18 cellular contexts compared by ENCODE assay signal in the genomic region with DNA sequence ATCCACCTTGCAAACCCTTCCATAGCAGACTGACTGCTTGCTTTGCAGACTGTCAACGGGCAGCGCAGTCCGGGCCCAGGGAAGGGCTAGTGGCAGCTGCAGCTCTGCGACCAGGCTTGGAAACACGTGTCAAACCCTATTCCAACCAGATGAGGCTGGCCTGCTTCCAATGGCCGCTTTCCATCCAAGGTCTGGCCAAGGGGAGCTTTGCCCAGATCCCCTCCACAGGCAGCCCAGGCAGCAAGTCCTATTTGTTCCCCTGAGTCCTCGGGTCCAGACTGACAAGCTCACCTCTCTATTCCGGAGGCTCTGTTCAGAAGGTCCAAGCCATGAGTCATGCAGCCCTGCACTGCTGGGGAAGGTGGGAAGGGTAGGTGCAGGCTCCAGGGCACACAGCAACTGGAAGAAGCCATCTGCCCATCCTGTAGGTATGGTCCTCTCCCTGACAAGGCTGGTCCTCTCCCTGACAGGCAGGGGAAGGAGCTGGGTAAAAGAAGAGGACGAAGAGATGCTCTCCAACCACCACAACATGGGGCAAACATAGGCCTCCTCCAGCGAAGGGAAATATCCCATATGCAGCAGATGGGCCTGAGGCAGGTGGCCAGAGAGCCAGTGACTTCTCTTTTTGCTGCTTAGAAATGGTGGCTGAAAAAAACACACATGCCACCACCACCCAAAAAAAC. TPM values are rescaled to one million over a fixed set of nuclear protein-coding genes. Genes with fewer than 3 reads are reported as not detected.
DNase-seq lines count a peak whose midpoint lies in the region; ATAC-seq and TF ChIP-seq lines count a peak whose summit lies in the region.
"Had no signal": no experiment of that assay in that cellular context is flagged by ENCODE, and none has a peak within 500 bp of the region (broad histone marks: within the 10 kb centered on the region; RNA-seq: fewer than 3 reads in every experiment).

No MANE protein-coding gene starts in this region.

- no peak overlapping the region for H3K4me3 Mint-ChIP-seq in activated CD4-positive, alpha-beta memory T cell treated with anti-CD3 and anti-CD28 coated beads for 36 hours
- no peak overlapping the region for H3K4me3 Mint-ChIP-seq in activated CD4-positive, alpha-beta memory T cell treated with anti-CD3 and anti-CD28 coated beads, Interleukin-2, amount 10 ng/mL, durations not matched to agents 7 days and 5 days
- H3K4me3 Mint-ChIP-seq in activated T-helper 17 cell treated with anti-CD3 and anti-CD28 coated beads, Interleukin-2, amount 50 U/mL, for 72 hours = no peak overlapping the region
- H3K4me3 Mint-ChIP-seq in osteocyte (ENCODE audit: unreplicated experiment) = no peak overlapping the region
- H3K4me3 Mint-ChIP-seq: naive B cell had no signal

- no peaks in the 10 kb centered on the region for H3K36me3 ChIP-seq in heart right ventricle
- H3K36me3 ChIP-seq: lower lobe of right lung had no signal

- CTCF ChIA-PET in activated CD4-positive, alpha-beta memory T cell treated with anti-CD3 and anti-CD28 coated beads for 36 hours (lab: Charles Lee) = no interaction called here
- CTCF ChIA-PET in activated CD4-positive, alpha-beta memory T cell treated with anti-CD3 and anti-CD28 coated beads, Interleukin-2, amount 10 ng/mL, durations not matched to agents 7 days and 5 days (lab: Charles Lee) = no interaction called here

- peak overlapping the region; percentile 63 for H3K27ac Mint-ChIP-seq in activated CD4-positive, alpha-beta memory T cell treated with anti-CD3 and anti-CD28 coated beads for 36 hours
- no peak overlapping the region for H3K27ac Mint-ChIP-seq in activated CD4-positive, alpha-beta memory T cell treated with anti-CD3 and anti-CD28 coated beads, Interleukin-2, amount 10 ng/mL, durations not matched to agents 7 days and 5 days
- H3K27ac Mint-ChIP-seq in activated T-helper 17 cell treated with anti-CD3 and anti-CD28 coated beads, Interleukin-2, amount 50 U/mL, for 72 hours = no peak overlapping the region
- no peak overlapping the region for H3K27ac Mint-ChIP-seq in osteocyte (ENCODE audit: unreplicated experiment)
- H3K27ac Mint-ChIP-seq: naive B cell had no signal

- no peak for TF ChIP-seq CTCF in heart right ventricle (IDR thresholded peaks at IDR 0.05)
- TF ChIP-seq CTCF in osteocyte (IDR thresholded peaks at IDR 0.05) = no peak

- H3K9me3 Mint-ChIP-seq in activated CD4-positive, alpha-beta memory T cell treated with anti-CD3 and anti-CD28 coated beads for 36 hours = no peaks in the 10 kb centered on the region
- no peaks in the 10 kb centered on the region for H3K9me3 Mint-ChIP-seq in activated CD4-positive, alpha-beta memory T cell treated with anti-CD3 and anti-CD28 coated beads, Interleukin-2, amount 10 ng/mL, durations not matched to agents 7 days and 5 days
- no peaks in the 10 kb centered on the region for H3K9me3 Mint-ChIP-seq in activated T-helper 17 cell treated with anti-CD3 and anti-CD28 coated beads, Interleukin-2, amount 50 U/mL, for 72 hours
- no peaks in the 10 kb centered on the region for H3K9me3 Mint-ChIP-seq in osteocyte (ENCODE audit: unreplicated experiment)

- H3K36me3 Mint-ChIP-seq in activated CD4-positive, alpha-beta memory T cell treated with anti-CD3 and anti-CD28 coated beads for 36 hours = no peaks in the 10 kb centered on the region
- no peaks in the 10 kb centered on the region for H3K36me3 Mint-ChIP-seq in activated CD4-positive, alpha-beta memory T cell treated with anti-CD3 and anti-CD28 coated beads, Interleukin-2, amount 10 ng/mL, durations not matched to agents 7 days and 5 days (ENCODE audit: low read depth)
- H3K36me3 Mint-ChIP-seq in activated T-helper 17 cell treated with anti-CD3 and anti-CD28 coated beads, Interleukin-2, amount 50 U/mL, for 72 hours (ENCODE audit: low read depth) = no peaks in the 10 kb centered on the region
- H3K36me3 Mint-ChIP-seq in osteocyte (ENCODE audit: unreplicated experiment) = no peaks in the 10 kb centered on the region
- H3K36me3 Mint-ChIP-seq: naive B cell had no signal

- POLR2A ChIA-PET in activated CD4-positive, alpha-beta memory T cell treated with anti-CD3 and anti-CD28 coated beads for 36 hours (lab: Charles Lee) = interaction anchor here (1.0 kb wide), 1 partner anchor 25 kb away, joined by 3 read pairs; no protein-coding TSS in a partner anchor
- POLR2A ChIA-PET in activated CD4-positive, alpha-beta memory T cell treated with anti-CD3 and anti-CD28 coated beads, Interleukin-2, amount 10 ng/mL, durations not matched to agents 7 days and 5 days (lab: Charles Lee) = no interaction called here

- H3K4me1 ChIP-seq in heart right ventricle = peaks cover 10 to 42% (median 24%) of the 10 kb centered on the region in 9 donors

- peak overlapping the region in 1 of 10 donors; percentile 49 for H3K27ac ChIP-seq in heart right ventricle
- H3K27ac ChIP-seq in substantia nigra (ENCODE audit: low read depth, low read length, poor library complexity, severe bottlenecking) = no peak overlapping the region
- H3K27ac ChIP-seq: lower lobe of right lung, PC-9, VCaP had no signal

- H3K27me3 ChIP-seq in heart right ventricle = no peaks in the 10 kb centered on the region

- ATAC-seq in activated T-helper 17 cell treated with anti-CD3 and anti-CD28 coated beads, Interleukin-2, amount 50 U/mL, for 72 hours (replicated peaks) = peak; percentile 3
- ATAC-seq in heart right ventricle = peak in 5 of 8 donors; percentile 28 to 38 (median 36)
- ATAC-seq: lower lobe of right lung had no signal

- intact Hi-C loops in activated CD4-positive, alpha-beta memory T cell treated with anti-CD3 and anti-CD28 coated beads for 36 hours (cut with micrococcal nuclease) = loop anchor here (1.0 to 2.0 kb wide), 3 partner anchors 27 to 73 kb away; no protein-coding TSS in a partner anchor
- intact Hi-C loops in heart right ventricle (cut with DNase I) = no loop called here

- no peaks in the 10 kb centered on the region for H3K9me3 ChIP-seq in heart right ventricle
- H3K9me3 ChIP-seq: A549, lower lobe of right lung had no signal

- peaks cover 15% of the 10 kb centered on the region for H3K4me1 Mint-ChIP-seq in activated CD4-positive, alpha-beta memory T cell treated with anti-CD3 and anti-CD28 coated beads for 36 hours (ENCODE audit: low read depth)
- H3K4me1 Mint-ChIP-seq in activated CD4-positive, alpha-beta memory T cell treated with anti-CD3 and anti-CD28 coated beads, Interleukin-2, amount 10 ng/mL, durations not matched to agents 7 days and 5 days = peaks cover 7% of the 10 kb centered on the region
- H3K4me1 Mint-ChIP-seq in activated T-helper 17 cell treated with anti-CD3 and anti-CD28 coated beads, Interleukin-2, amount 50 U/mL, for 72 hours = peaks cover 9% of the 10 kb centered on the region
- H3K4me1 Mint-ChIP-seq in osteocyte (ENCODE audit: unreplicated experiment) = peaks cover 3% of the 10 kb centered on the region

- H3K27me3 Mint-ChIP-seq in activated CD4-positive, alpha-beta memory T cell treated with anti-CD3 and anti-CD28 coated beads for 36 hours = no peaks in the 10 kb centered on the region
- no peaks in the 10 kb centered on the region for H3K27me3 Mint-ChIP-seq in activated CD4-positive, alpha-beta memory T cell treated with anti-CD3 and anti-CD28 coated beads, Interleukin-2, amount 10 ng/mL, durations not matched to agents 7 days and 5 days
- no peaks in the 10 kb centered on the region for H3K27me3 Mint-ChIP-seq in activated T-helper 17 cell treated with anti-CD3 and anti-CD28 coated beads, Interleukin-2, amount 50 U/mL, for 72 hours
- no peaks in the 10 kb centered on the region for H3K27me3 Mint-ChIP-seq in osteocyte (ENCODE audit: unreplicated experiment)

- no peak overlapping the region for H3K4me3 ChIP-seq in heart right ventricle
- H3K4me3 ChIP-seq: A549, lower lobe of right lung, PC-9 had no signal

- 37 to 51% methylated on average over 10 of the region's 10 CpGs for WGBS in heart right ventricle, 2 donors

- DNase-seq in activated CD4-positive, alpha-beta memory T cell treated with anti-CD3 and anti-CD28 coated beads for 36 hours = peak; percentile 16
- no peak for DNase-seq in activated CD4-positive, alpha-beta memory T cell treated with anti-CD3 and anti-CD28 coated beads, Interleukin-2, amount 10 ng/mL, durations not matched to agents 7 days and 5 days
- DNase-seq in heart right ventricle (peak in 1 of 2 donors; percentile 25), substantia nigra (lab: John Stamatoyannopoulos, UW) (peak in 33 of 49 donors; percentile 6 to 61 (median 27)), GDM1 (lab: John Stamatoyannopoulos, UW) (no peak), osteocyte (ENCODE audit: extremely low spot score, unreplicated experiment) (no peak), NCI-H146 (lab: John Stamatoyannopoulos, UW) (no peak)
- DNase-seq: foreskin melanocyte; lower lobe of right lung; naive B cell; NCI-H187 treated with DMSO at 0.1 percent for 48 hours; NCI-H524 treated with DMSO at 0.1 percent for 48 hours; PC-9; stimulated activated CD4-positive, alpha-beta T cell treated with anti-CD3 and anti-CD28 coated beads, Interleukin-1b, Interleukin-23, amount 100 ng/mL, for 48 hours; SW 1271 had no signal

RNA-seq across cellular contexts. Expression of gene AXIN2, which starts 22.6 kb away (rescaled TPM):
- total RNA-seq in activated CD4-positive, alpha-beta memory T cell treated with anti-CD3 and anti-CD28 coated beads for 36 hours = 1 to 10 TPM; 3.9 to 4.4 TPM
- 1 to 10 TPM; 3.5 to 4.3 TPM for total RNA-seq in activated CD4-positive, alpha-beta memory T cell treated with anti-CD3 and anti-CD28 coated beads, Interleukin-2, amount 10 ng/mL, durations not matched to agents 7 days and 5 days
- 1 to 10 TPM in 1 of 2 donors, under 1 TPM in 1; 0.71 to 1.5 TPM for total RNA-seq in activated T-helper 17 cell treated with anti-CD3 and anti-CD28 coated beads, Interleukin-2, amount 50 U/mL, for 72 hours
- 10 to 100 TPM in 8 of 10 donors, 1 to 10 TPM in 2; 5.7 to 19.2 (median 13.7) TPM for total RNA-seq in heart right ventricle
- 1 to 10 TPM; 7.4 to 9.4 TPM for polyA plus RNA-seq in heart right ventricle
- 16.6 and 17.0 TPM in 2 replicates for total RNA-seq in osteocyte

Comparison
In these comparisons a context has a peak if more than half of its experiments do, and no peak if none do; other contexts are left out.
1. DNase-seq: peak in activated CD4-positive, alpha-beta memory T cell treated with anti-CD3 and anti-CD28 coated beads for 36 hours (single experiment) and substantia nigra (33 of 49); none in activated CD4-positive, alpha-beta memory T cell treated with anti-CD3 and anti-CD28 coated beads, Interleukin-2, amount 10 ng/mL, durations not matched to agents 7 days and 5 days (single experiment), GDM1 (single experiment), osteocyte (single experiment) and NCI-H146 (single experiment).